In the genomic region with DNA sequence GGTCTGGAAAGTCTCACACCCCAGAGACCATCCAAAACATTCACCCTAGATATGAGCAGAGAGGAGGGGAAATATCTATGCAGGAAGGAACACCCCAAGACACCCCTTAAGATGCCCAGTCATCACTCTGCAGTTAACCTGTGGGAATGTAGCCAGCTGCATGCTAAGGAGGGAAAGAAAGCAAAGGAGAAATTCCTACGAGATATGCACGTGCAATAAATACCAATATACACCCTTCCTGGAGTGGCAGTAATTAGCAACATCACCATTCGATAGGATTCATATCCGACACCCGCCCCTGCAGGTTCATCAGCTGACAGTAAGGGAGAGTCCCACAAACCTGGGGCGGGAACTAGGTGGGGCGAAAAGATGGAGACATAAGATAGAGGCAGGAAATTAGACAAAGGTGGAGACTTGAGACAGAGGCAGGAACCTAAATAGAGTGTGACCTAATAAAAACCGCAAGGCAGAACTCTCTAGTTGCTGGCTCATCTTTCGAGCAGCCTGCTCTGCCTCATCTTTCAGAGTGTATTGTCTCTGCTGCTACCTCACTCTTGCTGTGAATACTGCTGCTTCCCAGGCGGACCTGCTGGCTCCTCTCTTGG, we compare ENCODE assay signal across 8 cellular contexts. TPM values are rescaled to one million over a fixed set of nuclear protein-coding genes. Genes with fewer than 3 reads are reported as not detected.
DNase-seq lines count a peak whose midpoint lies in the region; ATAC-seq and TF ChIP-seq lines count a peak whose summit lies in the region.

No MANE protein-coding gene starts in this region.

- no peak overlapping the region for H3K4me3 Mint-ChIP-seq in CD8-positive, alpha-beta T cell
- peak overlapping the region in 1 of 2 donors; percentile 24 for H3K4me3 Mint-ChIP-seq in activated T-cell treated with anti-CD3 and anti-CD28 coated beads, Interleukin-2, amount 50 U/mL, for 72 hours
- H3K4me3 Mint-ChIP-seq in neural crest cell, result no peak overlapping the region

- no peaks in the 10 kb centered on the region for H3K27me3 ChIP-seq in CD8-positive, alpha-beta T cell (ENCODE audit: insufficient read depth, low read length)

- no peaks in the 10 kb centered on the region for H3K36me3 Mint-ChIP-seq in CD8-positive, alpha-beta T cell
- H3K36me3 Mint-ChIP-seq in activated T-cell treated with anti-CD3 and anti-CD28 coated beads, Interleukin-2, amount 50 U/mL, for 72 hours (ENCODE audit: insufficient read depth in 2 of 2), result no peaks in the 10 kb centered on the region
- no peaks in the 10 kb centered on the region for H3K36me3 Mint-ChIP-seq in neural crest cell (ENCODE audit: low read depth)

- peak; percentile 88 for ATAC-seq in CD8-positive, alpha-beta T cell
- peak; percentile 80 to 94 for ATAC-seq in activated T-cell treated with anti-CD3 and anti-CD28 coated beads, Interleukin-2, amount 50 U/mL, for 72 hours (replicated peaks in 1 of 2)
- ATAC-seq in GM19023 (IDR thresholded peaks at IDR 0.05; ENCODE audit: unreplicated experiment) (no peak), HG02938 (IDR thresholded peaks at IDR 0.05; ENCODE audit: unreplicated experiment) (no peak)

- POLR2A ChIA-PET in CD8-positive, alpha-beta T cell (lab: Charles Lee), result no interaction called here

- H3K4me3 ChIP-seq in CD8-positive, alpha-beta T cell (ENCODE audit: low read depth, low read length), result no peak overlapping the region

- H3K9me3 ChIP-seq in CD8-positive, alpha-beta T cell (ENCODE audit: low read length), result no peaks in the 10 kb centered on the region

- intact Hi-C loops in CD8-positive, alpha-beta T cell (cut with DNase I, micrococcal nuclease), result loop anchor here in 1 of 2 experiments (5.0 kb wide), 1 partner anchor 38 kb away; no protein-coding TSS in a partner anchor

- TF ChIP-seq CTCF in CD8-positive, alpha-beta T cell (IDR thresholded peaks at IDR 0.05), result no peak
- TF ChIP-seq CTCF in neural crest cell (conservative IDR thresholded peaks at IDR 0.05), result no peak

- H3K9me3 Mint-ChIP-seq in CD8-positive, alpha-beta T cell, result no peaks in the 10 kb centered on the region
- H3K9me3 Mint-ChIP-seq in activated T-cell treated with anti-CD3 and anti-CD28 coated beads, Interleukin-2, amount 50 U/mL, for 72 hours, result no peaks in the 10 kb centered on the region
- H3K9me3 Mint-ChIP-seq in neural crest cell, result no peaks in the 10 kb centered on the region

- H3K27me3 Mint-ChIP-seq in CD8-positive, alpha-beta T cell (ENCODE audit: low read depth), result peaks cover 6% of the 10 kb centered on the region
- H3K27me3 Mint-ChIP-seq in activated T-cell treated with anti-CD3 and anti-CD28 coated beads, Interleukin-2, amount 50 U/mL, for 72 hours (ENCODE audit: low read depth), result no peaks in the 10 kb centered on the region
- peaks cover 39% of the 10 kb centered on the region for H3K27me3 Mint-ChIP-seq in neural crest cell (ENCODE audit: low read depth)

- CTCF ChIA-PET in CD8-positive, alpha-beta T cell (lab: Charles Lee), result interaction anchor here (1.0 kb wide), 1 partner anchor 84 kb away, joined by 3 read pairs; no protein-coding TSS in a partner anchor

- peak; percentile 40 to 72 (median 52) for DNase-seq in CD8-positive, alpha-beta T cell
- DNase-seq in NOMO-1 treated with DMSO at 0.1 percent for 48 hours (lab: John Stamatoyannopoulos, UW; ENCODE audit: unreplicated experiment) (peak; percentile 88), neural crest cell (ENCODE audit: low read depth, low spot score) (no peak), NCI-H146 treated with DMSO at 0.1 percent for 48 hours (lab: John Stamatoyannopoulos, UW; ENCODE audit: unreplicated experiment) (no peak), GOT3 (lab: John Stamatoyannopoulos, UW) (no peak)
- peak; percentile 25 to 61 for DNase-seq in activated T-cell treated with anti-CD3 and anti-CD28 coated beads, Interleukin-2, amount 50 U/mL, for 72 hours

- H3K27ac ChIP-seq in CD8-positive, alpha-beta T cell (ENCODE audit: low read depth, low read length), result no peak overlapping the region

- no peaks in the 10 kb centered on the region for H3K4me1 ChIP-seq in CD8-positive, alpha-beta T cell (ENCODE audit: insufficient read depth, low read length)

- H3K36me3 ChIP-seq in CD8-positive, alpha-beta T cell (ENCODE audit: insufficient read depth, low read length), result no peaks in the 10 kb centered on the region

- peaks cover 9% of the 10 kb centered on the region for H3K4me1 Mint-ChIP-seq in CD8-positive, alpha-beta T cell (ENCODE audit: low read depth)
- H3K4me1 Mint-ChIP-seq in activated T-cell treated with anti-CD3 and anti-CD28 coated beads, Interleukin-2, amount 50 U/mL, for 72 hours (ENCODE audit: low read depth), result no peaks in the 10 kb centered on the region
- peaks cover 14% of the 10 kb centered on the region for H3K4me1 Mint-ChIP-seq in neural crest cell

- no peak overlapping the region for H3K27ac Mint-ChIP-seq in CD8-positive, alpha-beta T cell
- no peak overlapping the region for H3K27ac Mint-ChIP-seq in activated T-cell treated with anti-CD3 and anti-CD28 coated beads, Interleukin-2, amount 50 U/mL, for 72 hours
- peak overlapping the region; percentile 51 for H3K27ac Mint-ChIP-seq in neural crest cell (ENCODE audit: unreplicated experiment)

RNA-seq across cellular contexts. Expression of a gene that starts 51.5 kb away (rescaled TPM):
- total RNA-seq in CD8-positive, alpha-beta T cell, result 1 to 10 TPM; 2.5 to 2.7 TPM
- 1 to 10 TPM; 2.4 to 8.8 TPM for total RNA-seq in activated T-cell treated with anti-CD3 and anti-CD28 coated beads, Interleukin-2, amount 50 U/mL, for 72 hours
- 43.4 and 46.0 TPM in 2 replicates for total RNA-seq in neural crest cell

Comparison
In these comparisons a context has a peak if more than half of its experiments do, and no peak if none do; other contexts are left out.
1. ATAC-seq: peak in CD8-positive, alpha-beta T cell (single experiment) and activated T-cell treated with anti-CD3 and anti-CD28 coated beads, Interleukin-2, amount 50 U/mL, for 72 hours (2 of 2); none in GM19023 (single experiment) and HG02938 (single experiment).
2. DNase-seq: peak in CD8-positive, alpha-beta T cell (7 of 7), NOMO-1 treated with DMSO at 0.1 percent for 48 hours (single experiment) and activated T-cell treated with anti-CD3 and anti-CD28 coated beads, Interleukin-2, amount 50 U/mL, for 72 hours (2 of 2); none in neural crest cell (single experiment), NCI-H146 treated with DMSO at 0.1 percent for 48 hours (single experiment) and GOT3 (single experiment).